Comparison of ENCODE assay signal across 2 cellular contexts in the genomic region with DNA sequence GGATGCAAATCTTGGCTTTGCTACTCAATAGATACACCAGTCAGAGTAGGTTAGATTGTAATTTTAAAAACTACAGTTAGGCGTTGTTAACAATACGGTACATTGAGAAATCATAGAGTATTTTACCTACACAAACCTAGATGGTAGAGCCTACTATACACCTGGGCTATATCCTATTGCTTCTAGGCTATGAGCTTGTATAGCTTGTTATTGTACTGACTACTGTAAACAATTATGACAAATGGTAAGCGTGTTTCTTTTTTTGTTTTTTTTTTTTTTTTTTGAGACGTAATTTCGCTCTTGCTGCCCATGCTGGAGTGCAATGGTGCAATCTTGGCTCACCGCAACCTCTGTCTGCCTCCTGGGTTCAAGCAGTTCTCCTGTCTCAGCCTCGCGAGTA.
TF ChIP-seq lines count a peak whose summit lies in the region.

No MANE protein-coding gene starts in this region.

TF ChIP-seq in GM23338, 12 proteins besides CTCF, POLR2A, EP300 and RAD21 (continues in another document):
- TF ChIP-seq, protein P1, sequence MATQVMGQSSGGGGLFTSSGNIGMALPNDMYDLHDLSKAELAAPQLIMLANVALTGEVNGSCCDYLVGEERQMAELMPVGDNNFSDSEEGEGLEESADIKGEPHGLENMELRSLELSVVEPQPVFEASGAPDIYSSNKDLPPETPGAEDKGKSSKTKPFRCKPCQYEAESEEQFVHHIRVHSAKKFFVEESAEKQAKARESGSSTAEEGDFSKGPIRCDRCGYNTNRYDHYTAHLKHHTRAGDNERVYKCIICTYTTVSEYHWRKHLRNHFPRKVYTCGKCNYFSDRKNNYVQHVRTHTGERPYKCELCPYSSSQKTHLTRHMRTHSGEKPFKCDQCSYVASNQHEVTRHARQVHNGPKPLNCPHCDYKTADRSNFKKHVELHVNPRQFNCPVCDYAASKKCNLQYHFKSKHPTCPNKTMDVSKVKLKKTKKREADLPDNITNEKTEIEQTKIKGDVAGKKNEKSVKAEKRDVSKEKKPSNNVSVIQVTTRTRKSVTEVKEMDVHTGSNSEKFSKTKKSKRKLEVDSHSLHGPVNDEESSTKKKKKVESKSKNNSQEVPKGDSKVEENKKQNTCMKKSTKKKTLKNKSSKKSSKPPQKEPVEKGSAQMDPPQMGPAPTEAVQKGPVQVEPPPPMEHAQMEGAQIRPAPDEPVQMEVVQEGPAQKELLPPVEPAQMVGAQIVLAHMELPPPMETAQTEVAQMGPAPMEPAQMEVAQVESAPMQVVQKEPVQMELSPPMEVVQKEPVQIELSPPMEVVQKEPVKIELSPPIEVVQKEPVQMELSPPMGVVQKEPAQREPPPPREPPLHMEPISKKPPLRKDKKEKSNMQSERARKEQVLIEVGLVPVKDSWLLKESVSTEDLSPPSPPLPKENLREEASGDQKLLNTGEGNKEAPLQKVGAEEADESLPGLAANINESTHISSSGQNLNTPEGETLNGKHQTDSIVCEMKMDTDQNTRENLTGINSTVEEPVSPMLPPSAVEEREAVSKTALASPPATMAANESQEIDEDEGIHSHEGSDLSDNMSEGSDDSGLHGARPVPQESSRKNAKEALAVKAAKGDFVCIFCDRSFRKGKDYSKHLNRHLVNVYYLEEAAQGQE (IDR thresholded peaks at IDR 0.05; ENCODE audit: unreplicated experiment), result no peak
- TF ChIP-seq EZH2 (IDR thresholded peaks at IDR 0.05; ENCODE audit: low read depth, unreplicated experiment) (no peak), STAT1 (IDR thresholded peaks at IDR 0.05; ENCODE audit: unreplicated experiment) (no peak), JUNB (IDR thresholded peaks at IDR 0.05; ENCODE audit: unreplicated experiment) (no peak), NANOG (IDR thresholded peaks at IDR 0.05; ENCODE audit: borderline replicate concordance) (no peak), ZNF331 (CRISPR knock-in tag; IDR thresholded peaks at IDR 0.05; ENCODE audit: low read depth) (no peak), POLR2AphosphoS5 (IDR thresholded peaks at IDR 0.05; ENCODE audit: low read depth) (no peak), EZH2phosphoT487 (IDR thresholded peaks at IDR 0.05; ENCODE audit: unreplicated experiment) (no peak), ZNF114 (CRISPR knock-in tag; IDR thresholded peaks at IDR 0.05) (no peak), CREB1 (CRISPR knock-in tag; IDR thresholded peaks at IDR 0.05; ENCODE audit: low read depth) (no peak)
- TF ChIP-seq, protein P2, sequence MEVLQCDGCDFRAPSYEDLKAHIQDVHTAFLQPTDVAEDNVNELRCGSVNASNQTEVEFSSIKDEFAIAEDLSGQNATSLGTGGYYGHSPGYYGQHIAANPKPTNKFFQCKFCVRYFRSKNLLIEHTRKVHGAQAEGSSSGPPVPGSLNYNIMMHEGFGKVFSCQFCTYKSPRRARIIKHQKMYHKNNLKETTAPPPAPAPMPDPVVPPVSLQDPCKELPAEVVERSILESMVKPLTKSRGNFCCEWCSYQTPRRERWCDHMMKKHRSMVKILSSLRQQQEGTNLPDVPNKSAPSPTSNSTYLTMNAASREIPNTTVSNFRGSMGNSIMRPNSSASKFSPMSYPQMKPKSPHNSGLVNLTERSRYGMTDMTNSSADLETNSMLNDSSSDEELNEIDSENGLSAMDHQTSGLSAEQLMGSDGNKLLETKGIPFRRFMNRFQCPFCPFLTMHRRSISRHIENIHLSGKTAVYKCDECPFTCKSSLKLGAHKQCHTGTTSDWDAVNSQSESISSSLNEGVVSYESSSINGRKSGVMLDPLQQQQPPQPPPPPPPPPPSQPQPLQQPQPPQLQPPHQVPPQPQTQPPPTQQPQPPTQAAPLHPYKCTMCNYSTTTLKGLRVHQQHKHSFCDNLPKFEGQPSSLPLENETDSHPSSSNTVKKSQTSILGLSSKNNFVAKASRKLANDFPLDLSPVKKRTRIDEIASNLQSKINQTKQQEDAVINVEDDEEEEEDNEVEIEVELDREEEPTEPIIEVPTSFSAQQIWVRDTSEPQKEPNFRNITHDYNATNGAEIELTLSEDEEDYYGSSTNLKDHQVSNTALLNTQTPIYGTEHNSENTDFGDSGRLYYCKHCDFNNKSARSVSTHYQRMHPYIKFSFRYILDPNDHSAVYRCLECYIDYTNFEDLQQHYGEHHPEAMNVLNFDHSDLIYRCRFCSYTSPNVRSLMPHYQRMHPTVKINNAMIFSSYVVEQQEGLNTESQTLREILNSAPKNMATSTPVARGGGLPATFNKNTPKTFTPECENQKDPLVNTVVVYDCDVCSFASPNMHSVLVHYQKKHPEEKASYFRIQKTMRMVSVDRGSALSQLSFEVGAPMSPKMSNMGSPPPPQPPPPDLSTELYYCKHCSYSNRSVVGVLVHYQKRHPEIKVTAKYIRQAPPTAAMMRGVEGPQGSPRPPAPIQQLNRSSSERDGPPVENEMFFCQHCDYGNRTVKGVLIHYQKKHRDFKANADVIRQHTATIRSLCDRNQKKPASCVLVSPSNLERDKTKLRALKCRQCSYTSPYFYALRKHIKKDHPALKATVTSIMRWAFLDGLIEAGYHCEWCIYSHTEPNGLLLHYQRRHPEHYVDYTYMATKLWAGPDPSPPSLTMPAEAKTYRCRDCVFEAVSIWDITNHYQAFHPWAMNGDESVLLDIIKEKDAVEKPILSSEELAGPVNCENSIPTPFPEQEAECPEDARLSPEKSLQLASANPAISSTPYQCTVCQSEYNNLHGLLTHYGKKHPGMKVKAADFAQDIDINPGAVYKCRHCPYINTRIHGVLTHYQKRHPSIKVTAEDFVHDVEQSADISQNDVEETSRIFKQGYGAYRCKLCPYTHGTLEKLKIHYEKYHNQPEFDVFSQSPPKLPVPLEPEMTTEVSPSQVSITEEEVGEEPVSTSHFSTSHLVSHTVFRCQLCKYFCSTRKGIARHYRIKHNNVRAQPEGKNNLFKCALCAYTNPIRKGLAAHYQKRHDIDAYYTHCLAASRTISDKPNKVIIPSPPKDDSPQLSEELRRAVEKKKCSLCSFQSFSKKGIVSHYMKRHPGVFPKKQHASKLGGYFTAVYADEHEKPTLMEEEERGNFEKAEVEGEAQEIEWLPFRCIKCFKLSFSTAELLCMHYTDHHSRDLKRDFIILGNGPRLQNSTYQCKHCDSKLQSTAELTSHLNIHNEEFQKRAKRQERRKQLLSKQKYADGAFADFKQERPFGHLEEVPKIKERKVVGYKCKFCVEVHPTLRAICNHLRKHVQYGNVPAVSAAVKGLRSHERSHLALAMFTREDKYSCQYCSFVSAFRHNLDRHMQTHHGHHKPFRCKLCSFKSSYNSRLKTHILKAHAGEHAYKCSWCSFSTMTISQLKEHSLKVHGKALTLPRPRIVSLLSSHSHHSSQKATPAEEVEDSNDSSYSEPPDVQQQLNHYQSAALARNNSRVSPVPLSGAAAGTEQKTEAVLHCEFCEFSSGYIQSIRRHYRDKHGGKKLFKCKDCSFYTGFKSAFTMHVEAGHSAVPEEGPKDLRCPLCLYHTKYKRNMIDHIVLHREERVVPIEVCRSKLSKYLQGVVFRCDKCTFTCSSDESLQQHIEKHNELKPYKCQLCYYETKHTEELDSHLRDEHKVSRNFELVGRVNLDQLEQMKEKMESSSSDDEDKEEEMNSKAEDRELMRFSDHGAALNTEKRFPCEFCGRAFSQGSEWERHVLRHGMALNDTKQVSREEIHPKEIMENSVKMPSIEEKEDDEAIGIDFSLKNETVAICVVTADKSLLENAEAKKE (CRISPR knock-in tag; IDR thresholded peaks at IDR 0.05), result no peak

TF ChIP-seq in HepG2, 621 proteins besides CTCF, POLR2A, EP300 and RAD21:
- TF ChIP-seq, protein P3, sequence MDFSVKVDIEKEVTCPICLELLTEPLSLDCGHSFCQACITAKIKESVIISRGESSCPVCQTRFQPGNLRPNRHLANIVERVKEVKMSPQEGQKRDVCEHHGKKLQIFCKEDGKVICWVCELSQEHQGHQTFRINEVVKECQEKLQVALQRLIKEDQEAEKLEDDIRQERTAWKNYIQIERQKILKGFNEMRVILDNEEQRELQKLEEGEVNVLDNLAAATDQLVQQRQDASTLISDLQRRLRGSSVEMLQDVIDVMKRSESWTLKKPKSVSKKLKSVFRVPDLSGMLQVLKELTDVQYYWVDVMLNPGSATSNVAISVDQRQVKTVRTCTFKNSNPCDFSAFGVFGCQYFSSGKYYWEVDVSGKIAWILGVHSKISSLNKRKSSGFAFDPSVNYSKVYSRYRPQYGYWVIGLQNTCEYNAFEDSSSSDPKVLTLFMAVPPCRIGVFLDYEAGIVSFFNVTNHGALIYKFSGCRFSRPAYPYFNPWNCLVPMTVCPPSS (IDR thresholded peaks at IDR 0.05), result no peak
- TF ChIP-seq XBP1 (CRISPR knock-in tag; IDR thresholded peaks at IDR 0.05) (no peak), SOX5 (CRISPR knock-in tag; IDR thresholded peaks at IDR 0.05; ENCODE audit: borderline replicate concordance) (no peak), RXRB (CRISPR knock-in tag; IDR thresholded peaks at IDR 0.05; ENCODE audit: borderline replicate concordance) (no peak), FOXA3 (CRISPR knock-in tag; IDR thresholded peaks at IDR 0.05) (no peak), HHEX (CRISPR knock-in tag; IDR thresholded peaks at IDR 0.05) (no peak), HOXA9 (CRISPR knock-in tag; IDR thresholded peaks at IDR 0.05; ENCODE audit: borderline replicate concordance) (no peak), ZNF138 (CRISPR knock-in tag; IDR thresholded peaks at IDR 0.05; ENCODE audit: low read depth) (no peak), ZC3H13 (CRISPR knock-in tag; IDR thresholded peaks at IDR 0.05) (no peak), STAG1 (CRISPR knock-in tag; IDR thresholded peaks at IDR 0.05) (no peak), ISL2 (CRISPR knock-in tag; IDR thresholded peaks at IDR 0.05) (no peak), ZNF24 (IDR thresholded peaks at IDR 0.05) (no peak), JUNB (CRISPR knock-in tag; IDR thresholded peaks at IDR 0.05; ENCODE audit: borderline replicate concordance) (no peak), SMC3 (IDR thresholded peaks at IDR 0.05; ENCODE audit: low read length) (no peak), HNRNPK (IDR thresholded peaks at IDR 0.05; ENCODE audit: low read depth, low read length, poor library complexity, severe bottlenecking) (no peak), HNRNPLL (IDR thresholded peaks at IDR 0.05; ENCODE audit: low read depth, low read length, poor library complexity, severe bottlenecking) (no peak), BHLHE40 (IDR thresholded peaks at IDR 0.05; ENCODE audit: low read length) (no peak)
- TF ChIP-seq, protein P4, sequence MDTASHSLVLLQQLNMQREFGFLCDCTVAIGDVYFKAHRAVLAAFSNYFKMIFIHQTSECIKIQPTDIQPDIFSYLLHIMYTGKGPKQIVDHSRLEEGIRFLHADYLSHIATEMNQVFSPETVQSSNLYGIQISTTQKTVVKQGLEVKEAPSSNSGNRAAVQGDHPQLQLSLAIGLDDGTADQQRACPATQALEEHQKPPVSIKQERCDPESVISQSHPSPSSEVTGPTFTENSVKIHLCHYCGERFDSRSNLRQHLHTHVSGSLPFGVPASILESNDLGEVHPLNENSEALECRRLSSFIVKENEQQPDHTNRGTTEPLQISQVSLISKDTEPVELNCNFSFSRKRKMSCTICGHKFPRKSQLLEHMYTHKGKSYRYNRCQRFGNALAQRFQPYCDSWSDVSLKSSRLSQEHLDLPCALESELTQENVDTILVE (CRISPR knock-in tag; IDR thresholded peaks at IDR 0.05), result no peak
- TF ChIP-seq, protein P5, sequence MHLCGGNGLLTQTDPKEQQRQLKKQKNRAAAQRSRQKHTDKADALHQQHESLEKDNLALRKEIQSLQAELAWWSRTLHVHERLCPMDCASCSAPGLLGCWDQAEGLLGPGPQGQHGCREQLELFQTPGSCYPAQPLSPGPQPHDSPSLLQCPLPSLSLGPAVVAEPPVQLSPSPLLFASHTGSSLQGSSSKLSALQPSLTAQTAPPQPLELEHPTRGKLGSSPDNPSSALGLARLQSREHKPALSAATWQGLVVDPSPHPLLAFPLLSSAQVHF (CRISPR knock-in tag; IDR thresholded peaks at IDR 0.05), result no peak
- TF ChIP-seq, protein P6, sequence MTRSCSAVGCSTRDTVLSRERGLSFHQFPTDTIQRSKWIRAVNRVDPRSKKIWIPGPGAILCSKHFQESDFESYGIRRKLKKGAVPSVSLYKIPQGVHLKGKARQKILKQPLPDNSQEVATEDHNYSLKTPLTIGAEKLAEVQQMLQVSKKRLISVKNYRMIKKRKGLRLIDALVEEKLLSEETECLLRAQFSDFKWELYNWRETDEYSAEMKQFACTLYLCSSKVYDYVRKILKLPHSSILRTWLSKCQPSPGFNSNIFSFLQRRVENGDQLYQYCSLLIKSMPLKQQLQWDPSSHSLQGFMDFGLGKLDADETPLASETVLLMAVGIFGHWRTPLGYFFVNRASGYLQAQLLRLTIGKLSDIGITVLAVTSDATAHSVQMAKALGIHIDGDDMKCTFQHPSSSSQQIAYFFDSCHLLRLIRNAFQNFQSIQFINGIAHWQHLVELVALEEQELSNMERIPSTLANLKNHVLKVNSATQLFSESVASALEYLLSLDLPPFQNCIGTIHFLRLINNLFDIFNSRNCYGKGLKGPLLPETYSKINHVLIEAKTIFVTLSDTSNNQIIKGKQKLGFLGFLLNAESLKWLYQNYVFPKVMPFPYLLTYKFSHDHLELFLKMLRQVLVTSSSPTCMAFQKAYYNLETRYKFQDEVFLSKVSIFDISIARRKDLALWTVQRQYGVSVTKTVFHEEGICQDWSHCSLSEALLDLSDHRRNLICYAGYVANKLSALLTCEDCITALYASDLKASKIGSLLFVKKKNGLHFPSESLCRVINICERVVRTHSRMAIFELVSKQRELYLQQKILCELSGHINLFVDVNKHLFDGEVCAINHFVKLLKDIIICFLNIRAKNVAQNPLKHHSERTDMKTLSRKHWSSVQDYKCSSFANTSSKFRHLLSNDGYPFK (CRISPR knock-in tag; IDR thresholded peaks at IDR 0.05; ENCODE audit: borderline replicate concordance), result no peak
